In the genomic region with DNA sequence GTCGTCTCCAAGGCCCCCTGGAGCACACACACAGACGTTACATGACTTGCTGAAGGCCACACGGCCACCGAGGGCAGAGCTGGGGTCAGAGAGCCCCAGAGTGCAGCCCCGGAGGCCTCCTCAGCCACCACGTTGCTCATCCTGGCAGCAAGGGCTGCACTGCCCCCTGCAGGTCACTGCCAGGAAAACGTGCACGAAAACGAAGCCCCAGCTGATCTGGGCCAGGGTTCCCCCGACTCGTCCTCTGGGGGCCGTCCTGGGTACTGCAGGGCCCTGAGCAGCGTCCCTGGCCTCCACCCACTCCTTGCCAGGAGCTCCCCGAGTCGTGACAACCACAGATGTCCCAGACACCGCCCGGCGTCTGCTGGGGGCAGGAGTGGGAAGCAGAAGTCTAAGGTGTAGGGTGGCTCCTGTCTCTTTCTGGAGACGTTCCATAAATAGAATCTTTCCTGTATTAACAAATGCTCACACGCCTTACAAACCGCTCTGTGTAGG, we compare ENCODE assay signal across 8 cellular contexts. TPM values are rescaled to one million over a fixed set of nuclear protein-coding genes. Genes with fewer than 3 reads are reported as not detected.
DNase-seq lines count a peak whose midpoint lies in the region; ATAC-seq and TF ChIP-seq lines count a peak whose summit lies in the region.

No MANE protein-coding gene starts in this region.

- peak overlapping the region; percentile 89 for H3K4me3 Mint-ChIP-seq in activated naive CD4-positive, alpha-beta T cell treated with anti-CD3 and anti-CD28 coated beads, Interleukin-2, amount 50 U/mL, for 24 hours
- H3K4me3 Mint-ChIP-seq in glutamatergic neuron (ENCODE audit: unreplicated experiment) (peak overlapping the region; percentile 61), osteocyte (ENCODE audit: unreplicated experiment) (peak overlapping the region; percentile 55)

- TF ChIP-seq CTCF in glutamatergic neuron (IDR thresholded peaks at IDR 0.05; ENCODE audit: partially characterized antibody, unreplicated experiment) (peak; percentile 100), osteocyte (IDR thresholded peaks at IDR 0.05) (peak; percentile 97)

- peaks cover 16% of the 10 kb centered on the region for H3K4me1 ChIP-seq in thymus (ENCODE audit: control insufficient read depth, insufficient read depth, low read length)

- peaks cover 1% of the 10 kb centered on the region for H3K9me3 ChIP-seq in thymus (ENCODE audit: control insufficient read depth)

- H3K27me3 ChIP-seq in thymus (ENCODE audit: control insufficient read depth, insufficient read depth), result no peaks in the 10 kb centered on the region

- DNase-seq in A172 (ENCODE audit: low spot score) (peak; percentile 84), NAMALWA (ENCODE audit: low spot score) (peak; percentile 96), glutamatergic neuron (peak; percentile 95), osteocyte (ENCODE audit: extremely low spot score, unreplicated experiment) (peak; percentile 95)

- H3K36me3 Mint-ChIP-seq in activated naive CD4-positive, alpha-beta T cell treated with anti-CD3 and anti-CD28 coated beads, Interleukin-2, amount 50 U/mL, for 24 hours, result peaks cover 2% of the 10 kb centered on the region
- H3K36me3 Mint-ChIP-seq in glutamatergic neuron (ENCODE audit: unreplicated experiment) (peaks cover 5% of the 10 kb centered on the region), osteocyte (ENCODE audit: unreplicated experiment) (peaks cover 4% of the 10 kb centered on the region)

- ATAC-seq in GM18867 (IDR thresholded peaks at IDR 0.05; ENCODE audit: unreplicated experiment) (peak; percentile 28), SK-N-SH treated with all-trans-retinoic acid at 6 μM for 48 hours (peak; percentile 25)

- no peaks in the 10 kb centered on the region for H3K27me3 Mint-ChIP-seq in activated naive CD4-positive, alpha-beta T cell treated with anti-CD3 and anti-CD28 coated beads, Interleukin-2, amount 50 U/mL, for 24 hours
- H3K27me3 Mint-ChIP-seq in glutamatergic neuron (ENCODE audit: unreplicated experiment) (peaks cover 16% of the 10 kb centered on the region), osteocyte (ENCODE audit: unreplicated experiment) (no peaks in the 10 kb centered on the region)

- 5% methylated on average over 21 of the region's 21 CpGs for WGBS in thymus

- H3K27ac ChIP-seq in thymus (ENCODE audit: low read depth), result peak overlapping the region; percentile 98

- H3K9me3 Mint-ChIP-seq in activated naive CD4-positive, alpha-beta T cell treated with anti-CD3 and anti-CD28 coated beads, Interleukin-2, amount 50 U/mL, for 24 hours, result no peaks in the 10 kb centered on the region
- H3K9me3 Mint-ChIP-seq in glutamatergic neuron (ENCODE audit: unreplicated experiment) (peaks cover 8% of the 10 kb centered on the region), osteocyte (ENCODE audit: unreplicated experiment) (no peaks in the 10 kb centered on the region)

- peaks cover 6% of the 10 kb centered on the region for H3K36me3 ChIP-seq in thymus (ENCODE audit: control insufficient read depth, insufficient read depth)

- H3K27ac Mint-ChIP-seq in activated naive CD4-positive, alpha-beta T cell treated with anti-CD3 and anti-CD28 coated beads, Interleukin-2, amount 50 U/mL, for 24 hours, result peak overlapping the region; percentile 98
- H3K27ac Mint-ChIP-seq in glutamatergic neuron (ENCODE audit: unreplicated experiment) (peak overlapping the region; percentile 94), osteocyte (ENCODE audit: unreplicated experiment) (peak overlapping the region; percentile 65)

- peaks cover 44% of the 10 kb centered on the region for H3K4me1 Mint-ChIP-seq in activated naive CD4-positive, alpha-beta T cell treated with anti-CD3 and anti-CD28 coated beads, Interleukin-2, amount 50 U/mL, for 24 hours
- H3K4me1 Mint-ChIP-seq in glutamatergic neuron (ENCODE audit: low read depth, unreplicated experiment) (peaks cover 6% of the 10 kb centered on the region), osteocyte (ENCODE audit: unreplicated experiment) (peaks cover 29% of the 10 kb centered on the region)

- peak overlapping the region; percentile 16 for H3K4me3 ChIP-seq in thymus (ENCODE audit: low read length)

TF ChIP-seq in SK-N-SH treated with all-trans-retinoic acid at 6 μM for 48 hours, 23 proteins besides CTCF, POLR2A, EP300 and RAD21:
- TF ChIP-seq, protein P1, sequence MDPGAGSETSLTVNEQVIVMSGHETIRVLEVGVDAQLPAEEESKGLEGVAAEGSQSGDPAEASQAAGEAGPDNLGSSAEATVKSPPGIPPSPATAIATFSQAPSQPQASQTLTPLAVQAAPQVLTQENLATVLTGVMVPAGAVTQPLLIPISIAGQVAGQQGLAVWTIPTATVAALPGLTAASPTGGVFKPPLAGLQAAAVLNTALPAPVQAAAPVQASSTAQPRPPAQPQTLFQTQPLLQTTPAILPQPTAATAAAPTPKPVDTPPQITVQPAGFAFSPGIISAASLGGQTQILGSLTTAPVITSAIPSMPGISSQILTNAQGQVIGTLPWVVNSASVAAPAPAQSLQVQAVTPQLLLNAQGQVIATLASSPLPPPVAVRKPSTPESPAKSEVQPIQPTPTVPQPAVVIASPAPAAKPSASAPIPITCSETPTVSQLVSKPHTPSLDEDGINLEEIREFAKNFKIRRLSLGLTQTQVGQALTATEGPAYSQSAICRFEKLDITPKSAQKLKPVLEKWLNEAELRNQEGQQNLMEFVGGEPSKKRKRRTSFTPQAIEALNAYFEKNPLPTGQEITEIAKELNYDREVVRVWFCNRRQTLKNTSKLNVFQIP (CRISPR knock-in tag; IDR thresholded peaks at IDR 0.05; ENCODE audit: borderline replicate concordance, low read depth), result no peak

RNA-seq across cellular contexts. Expression of a gene that starts 3.4 kb away (rescaled TPM):
- total RNA-seq in A172 (2014; rRNA removed; shearing (Covaris generic)), result 44.3 and 104 TPM in 2 replicates
- 20.0 TPM for total RNA-seq in glutamatergic neuron (ENCODE audit: unreplicated experiment)
- total RNA-seq in osteocyte, result 24.3 and 25.4 TPM in 2 replicates
- 14.3 TPM for polyA plus RNA-seq in thymus

RNA-seq across cellular contexts. Expression of a gene that starts 14.4 kb away (rescaled TPM):
- total RNA-seq in A172 (2014; rRNA removed; shearing (Covaris generic)), result 0.48 and 0.71 TPM in 2 replicates
- total RNA-seq in glutamatergic neuron (ENCODE audit: unreplicated experiment) (1.7 TPM), osteocyte (1.1 and 1.3 TPM in 2 replicates)
- 0.27 TPM for polyA plus RNA-seq in thymus

RNA-seq across cellular contexts. Expression of a gene that starts 20.9 kb away (rescaled TPM):
- 96.1 and 105 TPM in 2 replicates for total RNA-seq in A172 (2014; rRNA removed; shearing (Covaris generic))
- total RNA-seq in glutamatergic neuron (ENCODE audit: unreplicated experiment), result 136 TPM
- total RNA-seq in osteocyte, result 65.3 and 69.0 TPM in 2 replicates
- polyA plus RNA-seq in thymus, result 72.0 TPM

RNA-seq across cellular contexts. Expression of a gene that starts 33.2 kb away (rescaled TPM):
- not detected in 2 replicates for total RNA-seq in A172 (2014; rRNA removed; shearing (Covaris generic))
- total RNA-seq in glutamatergic neuron (ENCODE audit: unreplicated experiment) (0.47 TPM), osteocyte (not detected in 2 replicates)
- polyA plus RNA-seq in thymus, result 28.0 TPM

RNA-seq across cellular contexts. Expression of a gene that starts 49.8 kb away (rescaled TPM):
- total RNA-seq in A172 (2014; rRNA removed; shearing (Covaris generic)), result 12.5 and 19.6 TPM in 2 replicates
- 343 TPM for total RNA-seq in glutamatergic neuron (ENCODE audit: unreplicated experiment)
- total RNA-seq in osteocyte, result 61.2 and 61.7 TPM in 2 replicates
- 5.2 TPM for polyA plus RNA-seq in thymus

Comparison
In these comparisons a context has a peak if more than half of its experiments do, and no peak if none do; other contexts are left out.
1. Peak in every context shown above with its lines: DNase-seq, ATAC-seq, H3K4me3 ChIP-seq and H3K27ac ChIP-seq.